Comparison of ENCODE assay signal across 34 cellular contexts in the genomic region with DNA sequence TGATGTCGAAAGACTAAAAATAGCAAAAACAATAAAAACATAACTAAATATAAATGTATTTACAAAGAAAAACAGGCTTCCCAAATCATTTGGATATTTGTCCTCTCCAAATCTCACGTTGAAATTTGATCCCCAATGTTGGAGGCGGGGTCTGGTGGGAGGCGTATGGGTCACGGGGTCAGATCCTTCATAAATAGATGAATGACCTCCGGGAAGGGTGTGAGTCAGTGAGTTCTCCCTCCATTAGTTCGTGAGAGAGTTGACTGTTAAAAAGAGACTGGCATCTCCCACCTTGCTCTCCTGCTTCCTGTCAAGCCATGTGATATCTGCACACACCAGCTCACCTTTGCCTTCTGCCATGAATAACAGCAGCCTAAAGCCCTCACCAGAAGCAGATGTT.
"Had no signal": no experiment of that assay in that cellular context is flagged by ENCODE, and none has a peak within 500 bp of the region (broad histone marks: within the 10 kb centered on the region; RNA-seq: fewer than 3 reads in every experiment).

No MANE protein-coding gene starts in this region.

- H3K27ac ChIP-seq: Peyer's patch, RWPE1, WERI-Rb-1 had no signal

- FAIRE-seq: bronchial epithelial cell had no signal

- H3K4me3 ChIP-seq: MG63, Peyer's patch had no signal

- DNase-seq: activated CD4-positive, alpha-beta T cell treated with anti-CD3 and anti-CD28 coated beads for 1 hour; activated CD4-positive, alpha-beta T cell treated with anti-CD3 and anti-CD28 coated beads for 48 hours; activated CD4-positive, CD25-positive, alpha-beta regulatory T cell; activated CD8-positive, alpha-beta T cell treated with anti-CD3 and anti-CD28 coated beads for 36 hours; activated gamma-delta T cell treated with Interleukin-2 at 50 U/mL for 16 hours; activated naive CD4-positive, alpha-beta T cell treated with anti-CD3 and anti-CD28 coated beads for 36 hours; activated naive CD8-positive, alpha-beta T cell treated with anti-CD3 and anti-CD28 coated beads, Interleukin-2, amount 50 U/mL, for 24 hours; activated T-cell treated with anti-CD3 and anti-CD28 coated beads, Interleukin-2, amount 50 U/mL, for 4 hours; anterior cingulate cortex; caudate nucleus; cerebellar nuclear complex; Kasumi-1; KG1; MG63; NCI-H1048; NCI-H1105 treated with DMSO at 0.1 percent for 48 hours; NCI-H1436; NCI-H1694; NCI-H1930; NCI-H2081 treated with DMSO at 0.1 percent for 48 hours; NCI-H226; NCI-H446 treated with DMSO at 0.1 percent for 48 hours; NCI-H524; NCI-H69; NK-92 treated with Interleukin-12 subunit alpha and Interleukin-12 subunit beta, amount 100 ng/mL, for 24 hours; PC-3; Peyer's patch; SIG-M5; T-helper 1 cell; T-helper 2 cell; T-helper 9 cell; WERI-Rb-1 had no signal

- H3K27me3 ChIP-seq: MG63, Peyer's patch had no signal

- H3K4me1 ChIP-seq: Peyer's patch had no signal

- H3K36me3 ChIP-seq: MG63, Peyer's patch, WERI-Rb-1 had no signal
